In the genomic region with DNA sequence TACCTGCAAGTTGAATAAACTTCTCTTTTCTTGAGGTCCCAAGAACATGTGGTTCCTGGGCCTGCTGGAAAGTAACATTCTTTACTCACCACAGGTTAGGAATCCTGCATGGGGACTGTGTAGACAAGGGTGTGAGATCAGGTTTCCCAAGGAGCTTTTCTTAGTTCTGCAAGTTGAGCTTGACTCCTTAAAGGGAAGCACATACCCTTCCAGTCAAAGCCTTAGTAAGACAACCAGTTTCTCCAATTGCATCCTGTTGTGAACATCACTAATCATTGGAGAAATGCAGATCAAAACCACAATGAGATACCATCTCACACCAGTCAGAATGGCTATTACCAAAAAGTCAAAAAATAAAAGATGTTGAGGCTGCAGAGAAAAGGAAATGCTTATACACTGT, we compare ENCODE assay signal across 14 cellular contexts.
"Had no signal": no experiment of that assay in that cellular context is flagged by ENCODE, and none has a peak within 500 bp of the region (broad histone marks: within the 10 kb centered on the region; RNA-seq: fewer than 3 reads in every experiment).

No MANE protein-coding gene starts in this region.

- H3K27me3 ChIP-seq: foreskin keratinocyte, left lung, ovary, suprapubic skin had no signal

- ATAC-seq: esophagus mucosa; foreskin keratinocyte; left lung; stimulated activated naive CD8-positive, alpha-beta T cell treated with anti-CD3 and anti-CD28 coated beads, Interleukin-15, Interleukin-2, amounts not matched to agents 100 U/mL and 50 U/mL, for 24 hours had no signal

- H3K36me3 ChIP-seq: left lung, ovary, suprapubic skin had no signal

- H3K4me3 ChIP-seq: left lung, ovary, suprapubic skin had no signal

- H3K9me3 ChIP-seq: left lung, ovary, suprapubic skin had no signal

- DNase-seq: activated effector memory CD4-positive, alpha-beta T cell treated with Interleukin-2 at 50 U/mL for 16 hours; activated T-cell treated with anti-CD3 and anti-CD28 coated beads, Interleukin-2, amount 50 U/mL, for 24 hours; amniotic stem cell; head of caudate nucleus; left lung; mesenchymal stem cell; ovary; stimulated activated CD4-positive, alpha-beta T cell treated with anti-CD3 and anti-CD28 coated beads, Interleukin-4, amount 100 ng/mL, for 1 hour; stimulated activated CD8-positive, alpha-beta memory T cell treated with anti-CD3 and anti-CD28 coated beads, Interleukin-4, amount 100 ng/mL, for 48 hours; stimulated activated naive CD8-positive, alpha-beta T cell treated with anti-CD3 and anti-CD28 coated beads, Interleukin-15, Interleukin-2, amounts not matched to agents 100 U/mL and 50 U/mL, for 24 hours; T-helper 2 cell had no signal

- H3K4me1 ChIP-seq: foreskin keratinocyte, left lung, suprapubic skin had no signal

- H3K27ac ChIP-seq: foreskin keratinocyte, left lung, ovary, suprapubic skin had no signal
